Comparison of ENCODE assay signal across 20 cellular contexts in genomic region chr7:105639677-105640493, GRCh38. TPM values are rescaled to one million over a fixed set of nuclear protein-coding genes. Genes with fewer than 3 reads are reported as not detected.
DNase-seq lines count a peak whose midpoint lies in the region; ATAC-seq, FAIRE-seq and TF ChIP-seq lines count a peak whose summit lies in the region.
"Had no signal": no experiment of that assay in that cellular context is flagged by ENCODE, and none has a peak within 500 bp of the region (broad histone marks: within the 10 kb centered on the region; RNA-seq: fewer than 3 reads in every experiment).

No MANE protein-coding gene starts in this region.

- intact Hi-C loops in sciatic nerve (cut with DNase I): no loop called here

- H3K9me3 Mint-ChIP-seq in GM23338: no peaks in the 10 kb centered on the region; the same call in 2 of the 3 replicates
- H3K9me3 Mint-ChIP-seq: activated naive CD4-positive, alpha-beta T cell treated with anti-CD3 and anti-CD28 coated beads, Interleukin-2, amount 50 U/mL, for 72 hours; effector memory CD8-positive, alpha-beta T cell; stimulated activated memory B cell treated with anti-CD40 and anti-IgM and Interleukin-4, amounts not matched to agents 10 μg/mL and 1 μg/mL and 100 μg/mL, for 72 hours had no signal

- peaks cover 32% of the 10 kb centered on the region for H3K79me2 ChIP-seq in GM23338 (replicated peaks; ENCODE audit: insufficient read depth)

- DNase-seq in GM23338 (ENCODE audit: low spot score) (peak; percentile 70), NCI-H2227 treated with DMSO at 0.1 percent for 48 hours (lab: John Stamatoyannopoulos, UW) (peak; percentile 56), sciatic nerve (ENCODE audit: low spot score) (no peak), GM12891 (ENCODE audit: insufficient read length, low spot score) (no peak)
- DNase-seq in stimulated activated CD8-positive, alpha-beta memory T cell treated with anti-CD3 and anti-CD28 coated beads, Interleukin-4, amount 100 ng/mL, for 48 hours: no peak
- DNase-seq: activated CD4-positive, alpha-beta T cell treated with anti-CD3 and anti-CD28 coated beads for 4 hours; DND-41; effector memory CD8-positive, alpha-beta T cell; KBM-7; occipital lobe; T-helper 9 cell had no signal

- no peaks in the 10 kb centered on the region for H3K9me2 ChIP-seq in GM23338 (ENCODE audit: insufficient read depth)

- H3K4me3 ChIP-seq in GM23338: peak overlapping the region; percentile 22; the same call in 1 of the 2 replicates
- H3K4me3 ChIP-seq in iPS-15b (ENCODE audit: low read depth, low read length): no peak overlapping the region
- H3K4me3 ChIP-seq: HAP-1 had no signal

- H3K4me1 ChIP-seq in GM23338 (ENCODE audit: insufficient read depth): peaks cover 74% of the 10 kb centered on the region
- peaks cover 49% of the 10 kb centered on the region for H3K4me1 ChIP-seq in iPS-15b (ENCODE audit: control insufficient read depth, insufficient read depth, low read length)
- H3K4me1 ChIP-seq: HAP-1 had no signal

- H3K27me3 Mint-ChIP-seq in GM23338 (ENCODE audit: insufficient read depth, low read depth, poor library complexity): peaks cover 15% of the 10 kb centered on the region
- H3K27me3 Mint-ChIP-seq: effector memory CD8-positive, alpha-beta T cell; stimulated activated memory B cell treated with anti-CD40 and anti-IgM and Interleukin-4, amounts not matched to agents 10 μg/mL and 1 μg/mL and 100 μg/mL, for 72 hours had no signal

- peaks cover 51% of the 10 kb centered on the region for H3K36me3 Mint-ChIP-seq in GM23338 (ENCODE audit: low read depth)

- H3K4me2 ChIP-seq in GM23338: peak overlapping the region; percentile 50

- H3K27ac Mint-ChIP-seq in GM23338: peak overlapping the region; percentile 97
- H3K27ac Mint-ChIP-seq: effector memory CD8-positive, alpha-beta T cell had no signal

- H3K4me1 Mint-ChIP-seq in GM23338: peaks cover 96% of the 10 kb centered on the region

- H3K9me3 ChIP-seq in iPS-15b (ENCODE audit: control insufficient read depth, insufficient read depth, low read length): no peaks in the 10 kb centered on the region
- H3K9me3 ChIP-seq: HAP-1 had no signal

- no peak for TF ChIP-seq POLR2A in GM12891 (IDR thresholded peaks at IDR 0.05; ENCODE audit: low read depth, low read length)

- FAIRE-seq in GM12891 (lab: Jason Lieb, UNC): no peak
- FAIRE-seq: urothelium cell line had no signal

- TF ChIP-seq CTCF in GM23338 (conservative IDR thresholded peaks at IDR 0.05; ENCODE audit: low read depth in 2 of 2): no peak

- peaks cover 47% of the 10 kb centered on the region for H3F3A ChIP-seq in GM23338 (replicated peaks; ENCODE audit: low read depth)

- no peaks in the 10 kb centered on the region for H4K20me1 ChIP-seq in GM23338 (replicated peaks; ENCODE audit: insufficient read depth)

- peak overlapping the region; percentile 89 for H3K4me3 Mint-ChIP-seq in GM23338
- H3K4me3 Mint-ChIP-seq: effector memory CD8-positive, alpha-beta T cell; stimulated activated memory B cell treated with anti-CD40 and anti-IgM and Interleukin-4, amounts not matched to agents 10 μg/mL and 1 μg/mL and 100 μg/mL, for 72 hours had no signal

- peak overlapping the region; percentile 82 for H3K9ac ChIP-seq in iPS-15b (ENCODE audit: low read depth, low read length)

- peak; percentile 22 for ATAC-seq in GM23338
- peak; percentile 57 for ATAC-seq in sciatic nerve
- ATAC-seq in GM19351 (IDR thresholded peaks at IDR 0.05; ENCODE audit: unreplicated experiment): no peak
- ATAC-seq: activated naive CD4-positive, alpha-beta T cell treated with anti-CD3 and anti-CD28 coated beads, Interleukin-2, amount 50 U/mL, for 72 hours; effector memory CD8-positive, alpha-beta T cell; stimulated activated memory B cell treated with anti-CD40 and anti-IgM and Interleukin-4, amounts not matched to agents 10 μg/mL and 1 μg/mL and 100 μg/mL, for 72 hours had no signal

- peaks cover 9% of the 10 kb centered on the region; the same call in 1 of the 2 replicates for H3K36me3 ChIP-seq in GM23338 (ENCODE audit: insufficient read depth)
- H3K36me3 ChIP-seq in iPS-15b (ENCODE audit: control insufficient read depth, insufficient read depth, low read length): peaks cover 14% of the 10 kb centered on the region
- H3K36me3 ChIP-seq: HAP-1 had no signal

- H3K27ac ChIP-seq in GM23338 (ENCODE audit: low read depth): peak overlapping the region; percentile 98

- H3K27me3 ChIP-seq in GM23338 (ENCODE audit: insufficient read depth) (no peaks in the 10 kb centered on the region), iPS-15b (ENCODE audit: control insufficient read depth, insufficient read depth, low read length) (no peaks in the 10 kb centered on the region)

- no peak overlapping the region for H2AFZ ChIP-seq in GM23338

TF ChIP-seq in GM23338, 12 proteins besides CTCF, POLR2A, EP300 and RAD21 (continues in another document):
- TF ChIP-seq EZH2phosphoT487 (IDR thresholded peaks at IDR 0.05; ENCODE audit: unreplicated experiment) (no peak), POLR2AphosphoS5 (IDR thresholded peaks at IDR 0.05; ENCODE audit: low read depth) (no peak), NANOG (IDR thresholded peaks at IDR 0.05; ENCODE audit: borderline replicate concordance) (no peak), ZNF114 (CRISPR knock-in tag; IDR thresholded peaks at IDR 0.05) (no peak), REST (IDR thresholded peaks at IDR 0.05; ENCODE audit: unreplicated experiment) (no peak), ZNF331 (CRISPR knock-in tag; IDR thresholded peaks at IDR 0.05; ENCODE audit: low read depth) (no peak)

TF ChIP-seq in GM12891, 5 proteins besides CTCF, POLR2A, EP300 and RAD21:
- TF ChIP-seq POU2F2 (IDR thresholded peaks at IDR 0.05; ENCODE audit: low read depth, low read length): no peak
- TF ChIP-seq TAF1 (IDR thresholded peaks at IDR 0.05; ENCODE audit: low read depth, low read length): no peak
- no peak for TF ChIP-seq POLR2AphosphoS5 (IDR thresholded peaks at IDR 0.05; ENCODE audit: low read depth, low read length)
- no peak for TF ChIP-seq SPI1 (IDR thresholded peaks at IDR 0.05; ENCODE audit: low read depth, low read length)
- no peak for TF ChIP-seq PAX5 (IDR thresholded peaks at IDR 0.05; ENCODE audit: insufficient read depth, low read length, severe bottlenecking)

RNA-seq across cellular contexts. Expression of gene EFCAB10, which starts 58.6 kb away (rescaled TPM):
- 4.7 and 6.7 TPM in 2 replicates for total RNA-seq in GM23338 (2014; rRNA removed; shearing (Covaris generic))
- polyA plus RNA-seq in GM23338 (2016; fragmentation: Nextera tagmentation; extraction: Ambion mirVana): 9.8 and 10.3 TPM in 2 replicates
- total RNA-seq in sciatic nerve: not detected
- polyA plus RNA-seq in GM12891 (2012; ENCODE audit: low read depth, missing spikeins): 0.27 TPM
- total RNA-seq: activated naive CD4-positive, alpha-beta T cell treated with anti-CD3 and anti-CD28 coated beads, Interleukin-2, amount 50 U/mL, for 72 hours; lung microvascular endothelial cell; skeletal muscle tissue had no signal
- polyA plus RNA-seq: BJ had no signal

Comparison
In these comparisons a context has a peak if more than half of its experiments do, and no peak if none do; other contexts are left out.
1. DNase-seq: peak in GM23338 (single experiment) and NCI-H2227 treated with DMSO at 0.1 percent for 48 hours (single experiment); none in sciatic nerve (single experiment), stimulated activated CD8-positive, alpha-beta memory T cell treated with anti-CD3 and anti-CD28 coated beads, Interleukin-4, amount 100 ng/mL, for 48 hours (single experiment) and GM12891 (single experiment).